Comparison of ENCODE assay signal across 8 cellular contexts in the genomic region with DNA sequence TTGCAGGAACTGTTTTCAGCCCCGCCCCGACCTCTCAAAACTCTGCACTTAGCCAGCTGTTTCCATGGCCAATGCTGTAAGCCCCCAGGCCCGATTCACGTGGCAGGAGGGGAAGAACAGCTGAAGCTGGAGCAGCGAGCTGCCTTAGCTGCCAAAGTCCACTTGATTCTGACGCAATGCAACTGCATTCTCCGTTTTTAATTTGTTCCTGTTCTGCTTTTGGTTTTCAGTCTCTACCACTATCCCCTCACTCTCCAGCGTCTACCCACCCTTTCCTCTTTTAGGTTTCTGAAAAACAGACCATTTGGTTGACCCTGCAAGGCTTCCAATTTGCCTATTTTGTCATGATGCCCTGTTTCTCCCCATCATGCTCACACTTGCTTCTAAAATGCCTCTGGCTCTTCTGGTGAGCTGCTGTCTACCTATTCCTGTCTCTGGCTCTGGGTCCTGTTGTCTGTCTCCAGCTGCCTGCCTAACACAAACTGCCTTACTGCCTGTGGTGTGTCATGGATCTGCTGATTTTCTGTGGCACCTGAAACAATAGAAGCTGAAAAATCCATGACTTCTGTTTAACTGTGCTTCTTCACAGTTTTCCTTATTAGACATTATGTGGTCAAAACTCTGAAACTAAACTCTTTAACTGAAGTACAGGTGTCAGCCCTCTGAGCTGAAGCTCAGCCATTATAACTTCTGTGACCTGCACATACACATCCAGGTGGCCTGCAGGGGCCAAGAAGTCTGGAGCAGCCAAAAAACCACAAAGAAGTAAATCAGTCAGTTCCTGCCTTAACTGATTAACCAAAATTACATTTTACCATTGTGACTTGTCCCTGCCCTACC.
DNase-seq lines count a peak whose midpoint lies in the region; ATAC-seq and TF ChIP-seq lines count a peak whose summit lies in the region.

No MANE protein-coding gene starts in this region.

- H3K27ac Mint-ChIP-seq in CD14-positive monocyte, result no peak overlapping the region
- no peak overlapping the region for H3K27ac Mint-ChIP-seq in activated naive CD8-positive, alpha-beta T cell treated with anti-CD3 and anti-CD28 coated beads for 36 hours
- H3K27ac Mint-ChIP-seq in naive thymus-derived CD4-positive, alpha-beta T cell, result no peak overlapping the region
- H3K27ac Mint-ChIP-seq in activated CD8-positive, alpha-beta T cell treated with anti-CD3 and anti-CD28 coated beads, Interleukin-2, amount 10 ng/mL, durations not matched to agents 7 days and 5 days, result no peak overlapping the region

- H3K4me3 Mint-ChIP-seq in CD14-positive monocyte, result peak overlapping the region; percentile 37 to 67
- H3K4me3 Mint-ChIP-seq in activated naive CD8-positive, alpha-beta T cell treated with anti-CD3 and anti-CD28 coated beads for 36 hours, result no peak overlapping the region
- H3K4me3 Mint-ChIP-seq in naive thymus-derived CD4-positive, alpha-beta T cell, result no peak overlapping the region
- H3K4me3 Mint-ChIP-seq in activated CD8-positive, alpha-beta T cell treated with anti-CD3 and anti-CD28 coated beads, Interleukin-2, amount 10 ng/mL, durations not matched to agents 7 days and 5 days, result no peak overlapping the region

- DNase-seq in CD14-positive monocyte (ENCODE audit: low spot score), result no peak
- peak in 3 of 5 donors; percentile 5 to 49 (median 16) for DNase-seq in heart left ventricle
- DNase-seq in esophagus muscularis mucosa (ENCODE audit: extremely low spot score), result no peak
- DNase-seq in activated naive CD8-positive, alpha-beta T cell treated with anti-CD3 and anti-CD28 coated beads for 36 hours, result no peak
- no peak for DNase-seq in naive thymus-derived CD4-positive, alpha-beta T cell
- DNase-seq in activated CD8-positive, alpha-beta T cell treated with anti-CD3 and anti-CD28 coated beads, Interleukin-2, amount 10 ng/mL, durations not matched to agents 7 days and 5 days, result no peak

- TF ChIP-seq POLR2A in heart left ventricle (IDR thresholded peaks at IDR 0.05) (no peak), esophagus muscularis mucosa (IDR thresholded peaks at IDR 0.05; ENCODE audit: low read depth) (no peak)

- H3K36me3 Mint-ChIP-seq in CD14-positive monocyte, result no peaks in the 10 kb centered on the region
- H3K36me3 Mint-ChIP-seq in activated naive CD8-positive, alpha-beta T cell treated with anti-CD3 and anti-CD28 coated beads for 36 hours, result no peaks in the 10 kb centered on the region
- no peaks in the 10 kb centered on the region for H3K36me3 Mint-ChIP-seq in naive thymus-derived CD4-positive, alpha-beta T cell
- no peaks in the 10 kb centered on the region for H3K36me3 Mint-ChIP-seq in activated CD8-positive, alpha-beta T cell treated with anti-CD3 and anti-CD28 coated beads, Interleukin-2, amount 10 ng/mL, durations not matched to agents 7 days and 5 days (ENCODE audit: low read depth)

- H3K27me3 Mint-ChIP-seq in CD14-positive monocyte (ENCODE audit: low read depth in 3 of 3), result peaks cover 0 to 26% (median 3%) of the 10 kb centered on the region in 3 donors
- H3K27me3 Mint-ChIP-seq in activated naive CD8-positive, alpha-beta T cell treated with anti-CD3 and anti-CD28 coated beads for 36 hours, result no peaks in the 10 kb centered on the region
- no peaks in the 10 kb centered on the region for H3K27me3 Mint-ChIP-seq in naive thymus-derived CD4-positive, alpha-beta T cell
- no peaks in the 10 kb centered on the region for H3K27me3 Mint-ChIP-seq in activated CD8-positive, alpha-beta T cell treated with anti-CD3 and anti-CD28 coated beads, Interleukin-2, amount 10 ng/mL, durations not matched to agents 7 days and 5 days (ENCODE audit: low read depth)

- ATAC-seq in GM19455 (IDR thresholded peaks at IDR 0.05; ENCODE audit: unreplicated experiment) (peak; percentile 88), HG03354 (IDR thresholded peaks at IDR 0.05; ENCODE audit: poor library complexity, severe bottlenecking, unreplicated experiment) (peak; percentile 83), heart left ventricle (peak in 3 of 4 donors; percentile 24 to 53 (median 28))
- ATAC-seq in naive thymus-derived CD4-positive, alpha-beta T cell, result no peak
- ATAC-seq in activated CD8-positive, alpha-beta T cell treated with anti-CD3 and anti-CD28 coated beads, Interleukin-2, amount 10 ng/mL, durations not matched to agents 7 days and 5 days, result no peak

- TF ChIP-seq EP300 in esophagus muscularis mucosa (IDR thresholded peaks at IDR 0.05), result no peak

- POLR2A ChIA-PET in naive thymus-derived CD4-positive, alpha-beta T cell (lab: Charles Lee), result no interaction called here
- POLR2A ChIA-PET in activated CD8-positive, alpha-beta T cell treated with anti-CD3 and anti-CD28 coated beads, Interleukin-2, amount 10 ng/mL, durations not matched to agents 7 days and 5 days (lab: Charles Lee), result no interaction called here

- intact Hi-C loops in CD14-positive monocyte (cut with micrococcal nuclease) (no loop called here), heart left ventricle (cut with DNase I) (no loop called here), esophagus muscularis mucosa (cut with DNase I) (no loop called here)
- intact Hi-C loops in naive thymus-derived CD4-positive, alpha-beta T cell (cut with micrococcal nuclease), result no loop called here

- peaks cover 0 to 17% (median 0%) of the 10 kb centered on the region in 9 donors for H3K27me3 ChIP-seq in heart left ventricle
- no peaks in the 10 kb centered on the region for H3K27me3 ChIP-seq in esophagus muscularis mucosa
- no peaks in the 10 kb centered on the region for H3K27me3 ChIP-seq in naive thymus-derived CD4-positive, alpha-beta T cell (ENCODE audit: control insufficient read depth in 2 of 2, insufficient read depth in 2 of 2, low read length in 2 of 2)

- H3K4me1 ChIP-seq in heart left ventricle (no peaks in the 10 kb centered on the region), esophagus muscularis mucosa (no peaks in the 10 kb centered on the region)
- no peaks in the 10 kb centered on the region for H3K4me1 ChIP-seq in naive thymus-derived CD4-positive, alpha-beta T cell (ENCODE audit: control insufficient read depth in 2 of 2, insufficient read depth in 2 of 2, low read length in 2 of 2)

- CTCF ChIA-PET in naive thymus-derived CD4-positive, alpha-beta T cell (lab: Charles Lee), result no interaction called here
- CTCF ChIA-PET in activated CD8-positive, alpha-beta T cell treated with anti-CD3 and anti-CD28 coated beads, Interleukin-2, amount 10 ng/mL, durations not matched to agents 7 days and 5 days (lab: Charles Lee), result no interaction called here

- peaks cover 17% of the 10 kb centered on the region for H3K4me1 Mint-ChIP-seq in CD14-positive monocyte
- H3K4me1 Mint-ChIP-seq in activated naive CD8-positive, alpha-beta T cell treated with anti-CD3 and anti-CD28 coated beads for 36 hours, result no peaks in the 10 kb centered on the region
- peaks cover 0 to 1% (median 0%) of the 10 kb centered on the region in 7 donors for H3K4me1 Mint-ChIP-seq in naive thymus-derived CD4-positive, alpha-beta T cell
- H3K4me1 Mint-ChIP-seq in activated CD8-positive, alpha-beta T cell treated with anti-CD3 and anti-CD28 coated beads, Interleukin-2, amount 10 ng/mL, durations not matched to agents 7 days and 5 days (ENCODE audit: low read depth), result no peaks in the 10 kb centered on the region

- TF ChIP-seq CTCF in CD14-positive monocyte (IDR thresholded peaks at IDR 0.05) (no peak), heart left ventricle (IDR thresholded peaks at IDR 0.05) (no peak), esophagus muscularis mucosa (IDR thresholded peaks at IDR 0.05) (no peak)

- peaks cover 4 to 16% (median 8%) of the 10 kb centered on the region in 7 donors for H3K9me3 Mint-ChIP-seq in CD14-positive monocyte
- peaks cover 12% of the 10 kb centered on the region for H3K9me3 Mint-ChIP-seq in activated naive CD8-positive, alpha-beta T cell treated with anti-CD3 and anti-CD28 coated beads for 36 hours
- peaks cover 4 to 23% (median 9%) of the 10 kb centered on the region in 11 donors for H3K9me3 Mint-ChIP-seq in naive thymus-derived CD4-positive, alpha-beta T cell
- H3K9me3 Mint-ChIP-seq in activated CD8-positive, alpha-beta T cell treated with anti-CD3 and anti-CD28 coated beads, Interleukin-2, amount 10 ng/mL, durations not matched to agents 7 days and 5 days (ENCODE audit: insufficient read depth), result no peaks in the 10 kb centered on the region

- H3K9me3 ChIP-seq in heart left ventricle, result no peaks in the 10 kb centered on the region
- no peaks in the 10 kb centered on the region for H3K9me3 ChIP-seq in esophagus muscularis mucosa
- no peaks in the 10 kb centered on the region for H3K9me3 ChIP-seq in naive thymus-derived CD4-positive, alpha-beta T cell (ENCODE audit: control insufficient read depth in 2 of 3, low read length in 3 of 3)

- H3K36me3 ChIP-seq in heart left ventricle (no peaks in the 10 kb centered on the region), esophagus muscularis mucosa (no peaks in the 10 kb centered on the region)
- no peaks in the 10 kb centered on the region for H3K36me3 ChIP-seq in naive thymus-derived CD4-positive, alpha-beta T cell (ENCODE audit: control insufficient read depth in 2 of 3, insufficient read depth in 3 of 3, low read length in 3 of 3)

- no peak overlapping the region for H3K4me3 ChIP-seq in heart left ventricle
- no peak overlapping the region for H3K4me3 ChIP-seq in esophagus muscularis mucosa
- no peak overlapping the region for H3K4me3 ChIP-seq in naive thymus-derived CD4-positive, alpha-beta T cell (ENCODE audit: low read length)

- 8 to 23% (median 13%) methylated on average over 8 of the region's 8 CpGs for WGBS in heart left ventricle, 4 donors
- WGBS in esophagus muscularis mucosa, result 21% methylated on average over 8 of the region's 8 CpGs

- H3K27ac ChIP-seq in heart left ventricle (no peak overlapping the region), esophagus muscularis mucosa (replicated peaks in 1 of 4) (no peak overlapping the region)
- no peak overlapping the region for H3K27ac ChIP-seq in naive thymus-derived CD4-positive, alpha-beta T cell (ENCODE audit: low read depth, low read length)

Comparison
In these comparisons a context has a peak if more than half of its experiments do, and no peak if none do; other contexts are left out.
1. DNase-seq: peak in heart left ventricle (3 of 5); none in CD14-positive monocyte (single experiment), esophagus muscularis mucosa (single experiment), activated naive CD8-positive, alpha-beta T cell treated with anti-CD3 and anti-CD28 coated beads for 36 hours (single experiment), naive thymus-derived CD4-positive, alpha-beta T cell (0 of 9) and activated CD8-positive, alpha-beta T cell treated with anti-CD3 and anti-CD28 coated beads, Interleukin-2, amount 10 ng/mL, durations not matched to agents 7 days and 5 days (single experiment).
2. H3K4me3 Mint-ChIP-seq: peak in CD14-positive monocyte (2 of 2); none in activated naive CD8-positive, alpha-beta T cell treated with anti-CD3 and anti-CD28 coated beads for 36 hours (single experiment), naive thymus-derived CD4-positive, alpha-beta T cell (0 of 10) and activated CD8-positive, alpha-beta T cell treated with anti-CD3 and anti-CD28 coated beads, Interleukin-2, amount 10 ng/mL, durations not matched to agents 7 days and 5 days (single experiment).
3. ATAC-seq: peak in GM19455 (single experiment), HG03354 (single experiment) and heart left ventricle (3 of 4); none in naive thymus-derived CD4-positive, alpha-beta T cell (single experiment) and activated CD8-positive, alpha-beta T cell treated with anti-CD3 and anti-CD28 coated beads, Interleukin-2, amount 10 ng/mL, durations not matched to agents 7 days and 5 days (single experiment).